Comparison of ENCODE assay signal across 9 cellular contexts in genomic region chr5:141877478-141878185, GRCh38. TPM values are rescaled to one million over a fixed set of nuclear protein-coding genes. Genes with fewer than 3 reads are reported as not detected.
A peak's percentile ranks its signal among the peaks of the same experiment; 100 is the strongest.
DNase-seq lines count a peak whose midpoint lies in the region; ATAC-seq and TF ChIP-seq lines count a peak whose summit lies in the region.
"Had no signal": no experiment of that assay in that cellular context is flagged by ENCODE, and none has a peak within 500 bp of the region (broad histone marks: within the 10 kb centered on the region; RNA-seq: fewer than 3 reads in every experiment).

No MANE protein-coding gene starts in this region.

- no peak for TF ChIP-seq POLR2A in thyroid gland (IDR thresholded peaks at IDR 0.05)

- peak overlapping the region; percentile 25 for H4K8ac ChIP-seq in mesenchymal stem cell (ENCODE audit: low read length)

- H2BK5ac ChIP-seq in mesenchymal stem cell (ENCODE audit: low read depth, low read length, poor library complexity, severe bottlenecking): no peak overlapping the region

- no peak overlapping the region for H2BK120ac ChIP-seq in mesenchymal stem cell (ENCODE audit: low read depth, low read length)

- H3K4me3 ChIP-seq in mesenchymal stem cell (ENCODE audit: insufficient read depth in 1 of 2, low read depth in 1 of 2, low read length in 2 of 2): peak overlapping the region; percentile 50 to 63
- H3K4me3 ChIP-seq in thyroid gland (replicated peaks in 1 of 3): peak overlapping the region; percentile 61 to 68 (median 62)

- no peak overlapping the region for H3K27ac Mint-ChIP-seq in central memory CD8-positive, alpha-beta T cell (ENCODE audit: low read depth)

- DNase-seq in ELR (ENCODE audit: low read depth): peak; percentile 24
- DNase-seq in RKO (ENCODE audit: low spot score): peak; percentile 12
- no peak for DNase-seq in central memory CD8-positive, alpha-beta T cell (ENCODE audit: low spot score in 2 of 2)
- DNase-seq in mesenchymal stem cell: peak; percentile 36
- DNase-seq in thyroid gland: peak in 1 of 2 donors; percentile 41
- DNase-seq in occipital lobe (lab: John Stamatoyannopoulos, UW): no peak
- no peak for DNase-seq in SK-N-DZ (ENCODE audit: low spot score)

- no peak for TF ChIP-seq CTCF in thyroid gland (IDR thresholded peaks at IDR 0.05)

- peak overlapping the region; percentile 36 for H2BK15ac ChIP-seq in mesenchymal stem cell (ENCODE audit: low read depth, poor library complexity, severe bottlenecking)

- no peak overlapping the region for H2BK12ac ChIP-seq in mesenchymal stem cell (ENCODE audit: low read length in 2 of 2)

- H3K4me1 ChIP-seq in mesenchymal stem cell (ENCODE audit: control insufficient read depth, insufficient read depth, low read depth, low read length) (peaks cover 30% of the 10 kb centered on the region), thyroid gland (peaks cover 17 to 23% of the 10 kb centered on the region in 2 donors)

- peaks cover 86% of the 10 kb centered on the region for H3K27me3 Mint-ChIP-seq in central memory CD8-positive, alpha-beta T cell

- H3K27me3 ChIP-seq in mesenchymal stem cell (ENCODE audit: control insufficient read depth in 1 of 2, insufficient read depth in 1 of 2, low read length in 2 of 2) (peaks cover 85 to 86% of the 10 kb centered on the region in 2 experiments), thyroid gland (no peaks in the 10 kb centered on the region)

- H3K14ac ChIP-seq in mesenchymal stem cell (ENCODE audit: low read length in 2 of 2): no peak overlapping the region

- intact Hi-C loops in thyroid gland (cut with DNase I): loop anchor here (2.0 kb wide), 2 partner anchors 175 to 185 kb away; no protein-coding TSS in a partner anchor

- H3K9me3 ChIP-seq in mesenchymal stem cell (ENCODE audit: control insufficient read depth, low read length): no peaks in the 10 kb centered on the region
- H3K9me3 ChIP-seq in thyroid gland: no peaks in the 10 kb centered on the region
- H3K9me3 ChIP-seq: neutrophil had no signal

- H3K18ac ChIP-seq in mesenchymal stem cell (ENCODE audit: low read depth in 1 of 2, low read length in 2 of 2): no peak overlapping the region

- H3K4ac ChIP-seq in mesenchymal stem cell (ENCODE audit: low read depth in 1 of 2, low read length in 2 of 2): no peak overlapping the region

- no peak overlapping the region for H4K91ac ChIP-seq in mesenchymal stem cell (ENCODE audit: low read length)

- peak overlapping the region; percentile 56 for H3K4me3 Mint-ChIP-seq in central memory CD8-positive, alpha-beta T cell

- H3K9me3 Mint-ChIP-seq in central memory CD8-positive, alpha-beta T cell: no peaks in the 10 kb centered on the region

- no peaks in the 10 kb centered on the region for H3K36me3 ChIP-seq in mesenchymal stem cell (ENCODE audit: control insufficient read depth in 1 of 2, insufficient read depth in 2 of 2, low read depth in 1 of 2, low read length in 2 of 2)
- H3K36me3 ChIP-seq in thyroid gland: no peaks in the 10 kb centered on the region
- H3K36me3 ChIP-seq: neutrophil had no signal

- H2AFZ ChIP-seq in mesenchymal stem cell (ENCODE audit: low read depth, low read length): peak overlapping the region; percentile 62

- H3K4me2 ChIP-seq in mesenchymal stem cell (ENCODE audit: low read length, poor library complexity, severe bottlenecking): peak overlapping the region; percentile 91

- no peak overlapping the region for H2AK5ac ChIP-seq in mesenchymal stem cell (ENCODE audit: low read length, severe bottlenecking)

- peak overlapping the region; percentile 48 for H3K9ac ChIP-seq in mesenchymal stem cell (ENCODE audit: low read length)

- peak; percentile 11 for ATAC-seq in central memory CD8-positive, alpha-beta T cell (replicated peaks; ENCODE audit: extremely low read depth, poor library complexity, severe bottlenecking)
- no peak for ATAC-seq in HG03025 (IDR thresholded peaks at IDR 0.05; ENCODE audit: low FRiP score, unreplicated experiment)

- WGBS in mesenchymal stem cell: 3% methylated on average over 38 of the region's 55 CpGs
- WGBS in thyroid gland, 2 donors: 0 to 1% methylated on average over 18 to 19 of the region's 55 CpGs

- H3K23ac ChIP-seq in mesenchymal stem cell (ENCODE audit: low read length in 2 of 2): peak overlapping the region in 1 of 2 experiments; percentile 56

- H3K27ac ChIP-seq in mesenchymal stem cell (ENCODE audit: low read length, poor library complexity, severe bottlenecking) (no peak overlapping the region), thyroid gland (peak overlapping the region; percentile 79 to 87 (median 86))
- H3K27ac ChIP-seq: neutrophil had no signal

- no peaks in the 10 kb centered on the region for H3K36me3 Mint-ChIP-seq in central memory CD8-positive, alpha-beta T cell (ENCODE audit: insufficient read depth)

- peaks cover 25% of the 10 kb centered on the region for H3K4me1 Mint-ChIP-seq in central memory CD8-positive, alpha-beta T cell

- H3K79me1 ChIP-seq in mesenchymal stem cell (replicated peaks; ENCODE audit: low read length, poor library complexity, severe bottlenecking): no peaks in the 10 kb centered on the region

RNA-seq across cellular contexts. Expression of gene PCDH1, which starts 0.6 kb away (rescaled TPM):
- 2.1 TPM for polyA plus RNA-seq in mesenchymal stem cell (2013, experiment 1 of 2)
- polyA plus RNA-seq in mesenchymal stem cell (2013, experiment 2 of 2): 2.0 TPM
- total RNA-seq in thyroid gland (10 to 100 TPM; 23.4 to 76.2 (median 37.5) TPM), occipital lobe (27.0 TPM)
- 10.7 and 11.9 TPM in 2 replicates for polyA plus RNA-seq in SK-N-DZ (2014; cell fraction: cytosol; rRNA removed)
- polyA plus RNA-seq in SK-N-DZ (2014; cell fraction: nucleus; rRNA removed): 9.0 and 10.1 TPM in 2 replicates

RNA-seq across cellular contexts. Expression of gene DELE1, which starts 46.0 kb away (rescaled TPM):
- 36.7 TPM for polyA plus RNA-seq in mesenchymal stem cell (2013, experiment 1 of 2)
- polyA plus RNA-seq in mesenchymal stem cell (2013, experiment 2 of 2): 36.2 TPM
- total RNA-seq in thyroid gland (100 to 1,000 TPM in 1 of 4 donors, 10 to 100 TPM in 3; 68.5 to 130 (median 85.1) TPM), occipital lobe (39.0 TPM)
- polyA plus RNA-seq in SK-N-DZ (2014; cell fraction: cytosol; rRNA removed): 88.5 and 96.7 TPM in 2 replicates
- polyA plus RNA-seq in SK-N-DZ (2014; cell fraction: nucleus; rRNA removed): 283 and 313 TPM in 2 replicates

Comparison
In these comparisons a context has a peak if more than half of its experiments do, and no peak if none do; other contexts are left out.
1. DNase-seq: peak in ELR (single experiment), RKO (single experiment) and mesenchymal stem cell (single experiment); none in central memory CD8-positive, alpha-beta T cell (0 of 2), occipital lobe (single experiment) and SK-N-DZ (single experiment).